17 cellular contexts compared by ENCODE assay signal in genomic region chr2:100747996-100748615, GRCh38.
DNase-seq lines count a peak whose midpoint lies in the region; ATAC-seq and TF ChIP-seq lines count a peak whose summit lies in the region.
"Had no signal": no experiment of that assay in that cellular context is flagged by ENCODE, and none has a peak within 500 bp of the region (broad histone marks: within the 10 kb centered on the region; RNA-seq: fewer than 3 reads in every experiment).

No MANE protein-coding gene starts in this region.

- peaks cover 49% of the 10 kb centered on the region for H3K4me1 ChIP-seq in GM23248 (ENCODE audit: insufficient read depth)
- no peaks in the 10 kb centered on the region for H3K4me1 ChIP-seq in trophoblast cell (ENCODE audit: control insufficient read depth in 1 of 2, insufficient read depth in 2 of 2, low read length in 2 of 2)
- H3K4me1 ChIP-seq in esophagus muscularis mucosa, result peaks cover 12 to 22% (median 15%) of the 10 kb centered on the region in 4 donors
- H3K4me1 ChIP-seq: SJCRH30 had no signal

- peak overlapping the region in 1 of 2 donors; percentile 45 for H3K27ac Mint-ChIP-seq in effector memory CD8-positive, alpha-beta T cell
- H3K27ac Mint-ChIP-seq: CD14-positive monocyte, H9 had no signal

- TF ChIP-seq CTCF in esophagus muscularis mucosa (IDR thresholded peaks at IDR 0.05), result no peak

- H3K79me2 ChIP-seq in GM23248 (ENCODE audit: insufficient read depth), result no peaks in the 10 kb centered on the region
- no peaks in the 10 kb centered on the region for H3K79me2 ChIP-seq in trophoblast cell (ENCODE audit: control insufficient read depth, insufficient read depth, low read length, poor library complexity)

- no peaks in the 10 kb centered on the region for H3K27me3 ChIP-seq in GM23248 (replicated peaks; ENCODE audit: insufficient read depth)
- H3K27me3 ChIP-seq in trophoblast cell (ENCODE audit: insufficient read depth, low read length), result no peaks in the 10 kb centered on the region
- H3K27me3 ChIP-seq in esophagus muscularis mucosa, result no peaks in the 10 kb centered on the region

- H4K8ac ChIP-seq in trophoblast cell (ENCODE audit: low read depth, low read length), result no peak overlapping the region

- no peak overlapping the region for H3K18ac ChIP-seq in trophoblast cell (ENCODE audit: low read length)

- no peak overlapping the region for H4K91ac ChIP-seq in trophoblast cell (ENCODE audit: low read depth, low read length)

- H3K79me1 ChIP-seq in trophoblast cell (ENCODE audit: low read length), result no peaks in the 10 kb centered on the region

- H3K4me2 ChIP-seq in GM23248 (ENCODE audit: unreplicated experiment) (peak overlapping the region; percentile 25), trophoblast cell (ENCODE audit: low read length) (no peak overlapping the region)

- H3K4me3 Mint-ChIP-seq in effector memory CD8-positive, alpha-beta T cell, result no peak overlapping the region
- H3K4me3 Mint-ChIP-seq: CD14-positive monocyte, H9 had no signal

- H3K4me1 Mint-ChIP-seq in effector memory CD8-positive, alpha-beta T cell (ENCODE audit: low read depth in 2 of 2), result peaks cover 8% of the 10 kb centered on the region in 2 donors

- H3K4ac ChIP-seq in trophoblast cell (ENCODE audit: low read depth, low read length), result no peak overlapping the region

- H3K9me3 ChIP-seq in GM23248 (ENCODE audit: low read depth) (no peaks in the 10 kb centered on the region), trophoblast cell (ENCODE audit: insufficient read depth, low read depth, low read length) (no peaks in the 10 kb centered on the region), esophagus muscularis mucosa (no peaks in the 10 kb centered on the region)
- H3K9me3 ChIP-seq: SJCRH30 had no signal

- H2AFZ ChIP-seq in GM23248 (no peak overlapping the region), trophoblast cell (ENCODE audit: insufficient read depth, low read length, poor library complexity) (no peak overlapping the region)

- H3K36me3 Mint-ChIP-seq in effector memory CD8-positive, alpha-beta T cell (ENCODE audit: insufficient read depth), result no peaks in the 10 kb centered on the region
- H3K36me3 Mint-ChIP-seq: CD14-positive monocyte had no signal

- no peak overlapping the region for H4K12ac ChIP-seq in trophoblast cell (ENCODE audit: low read depth, low read length)

- TF ChIP-seq POLR2A in esophagus muscularis mucosa (IDR thresholded peaks at IDR 0.05; ENCODE audit: low read depth), result no peak

- peaks cover 14% of the 10 kb centered on the region; the same call in 1 of the 2 replicates for H3F3A ChIP-seq in GM23248 (ENCODE audit: insufficient read depth)

- peak; percentile 27 for ATAC-seq in effector memory CD8-positive, alpha-beta T cell (replicated peaks)
- ATAC-seq in GM21529 (IDR thresholded peaks at IDR 0.05; ENCODE audit: unreplicated experiment), result no peak
- no peak for ATAC-seq in GM21619 (IDR thresholded peaks at IDR 0.05; ENCODE audit: unreplicated experiment)

- H3K14ac ChIP-seq in trophoblast cell (ENCODE audit: low read length), result no peak overlapping the region

- no peak overlapping the region for H3K4me3 ChIP-seq in GM23248
- H3K4me3 ChIP-seq in Jurkat, Clone E6-1 (ENCODE audit: low read length), result no peak overlapping the region
- H3K4me3 ChIP-seq in trophoblast cell (ENCODE audit: low read depth, low read length), result no peak overlapping the region
- H3K4me3 ChIP-seq in esophagus muscularis mucosa, result no peak overlapping the region
- H3K4me3 ChIP-seq: SJCRH30 had no signal

- no peak overlapping the region for H2BK12ac ChIP-seq in trophoblast cell (ENCODE audit: low read length)

- no peak overlapping the region for H2BK120ac ChIP-seq in trophoblast cell (ENCODE audit: insufficient read depth, low read length, poor library complexity)

- H3K36me3 ChIP-seq in GM23248 (ENCODE audit: low read depth) (no peaks in the 10 kb centered on the region), trophoblast cell (ENCODE audit: control insufficient read depth in 1 of 2, insufficient read depth in 2 of 2, low read length in 2 of 2) (no peaks in the 10 kb centered on the region), esophagus muscularis mucosa (no peaks in the 10 kb centered on the region)
- H3K36me3 ChIP-seq: SJCRH30 had no signal

- peaks cover 61 to 65% of the 10 kb centered on the region in 2 donors for H3K27me3 Mint-ChIP-seq in effector memory CD8-positive, alpha-beta T cell

- no peak overlapping the region for H3K27ac ChIP-seq in GM23248
- no peak overlapping the region for H3K27ac ChIP-seq in trophoblast cell (ENCODE audit: low read depth, low read length)
- no peak overlapping the region for H3K27ac ChIP-seq in esophagus muscularis mucosa (replicated peaks in 1 of 4)
- H3K27ac ChIP-seq: SJCRH30 had no signal

- no peak overlapping the region for H3K9ac ChIP-seq in GM23248
- peak overlapping the region; percentile 39 for H3K9ac ChIP-seq in trophoblast cell (ENCODE audit: low read length)

- no peak overlapping the region for H2AK5ac ChIP-seq in trophoblast cell (ENCODE audit: low read length)

- no peaks in the 10 kb centered on the region for H3K9me2 ChIP-seq in GM23248 (ENCODE audit: insufficient read depth)

- H3K23ac ChIP-seq in trophoblast cell (ENCODE audit: low read length), result no peak overlapping the region

- no peak overlapping the region for H2BK5ac ChIP-seq in trophoblast cell (ENCODE audit: low read depth, low read length, poor library complexity)

- TF ChIP-seq EP300 in esophagus muscularis mucosa (IDR thresholded peaks at IDR 0.05), result no peak

- no peaks in the 10 kb centered on the region for H3K9me3 Mint-ChIP-seq in effector memory CD8-positive, alpha-beta T cell
- H3K9me3 Mint-ChIP-seq: H9 had no signal

- H4K20me1 ChIP-seq in GM23248 (ENCODE audit: insufficient read depth), result no peaks in the 10 kb centered on the region

- in situ Hi-C loops in GM23248 (cut with MboI), result no loop called here

- intact Hi-C loops in esophagus muscularis mucosa (cut with DNase I), result no loop called here

- 81 to 90% methylated on average over 5 of the region's 5 CpGs for whole genome bisulfite sequencing in GM23248 (ENCODE audit: low coverage in 1 of 2, low lambda C conversion rate in 2 of 2, missing lambda C conversion rate in 2 of 2), 2 experiments
- no CpG with 5 or more reads among the region's 5 CpGs for WGBS in trophoblast cell (ENCODE audit: extremely low coverage, insufficient coverage, insufficient read length)
- 69% methylated on average over 3 of the region's 5 CpGs for WGBS in esophagus muscularis mucosa

- DNase-seq in GM23248 (peak; percentile 13), trophoblast cell (no peak), esophagus muscularis mucosa (ENCODE audit: extremely low spot score) (no peak)
- peak; percentile 51 for DNase-seq in Jurkat, Clone E6-1 (ENCODE audit: low read depth, low spot score)
- DNase-seq in effector memory CD8-positive, alpha-beta T cell, result no peak
- DNase-seq: AML-193, DMS 273 treated with DMSO at 0.1 percent for 48 hours, GDM1, H9, NCI-H1417 treated with DMSO at 0.1 percent for 48 hours, NCI-H187 treated with DMSO at 0.1 percent for 48 hours, NCI-H345, NCI-H524 treated with DMSO at 0.1 percent for 48 hours, SJCRH30 had no signal

Comparison
In these comparisons a context has a peak if more than half of its experiments do, and no peak if none do; other contexts are left out.
1. DNase-seq: peak in GM23248 (single experiment) and Jurkat, Clone E6-1 (single experiment); none in effector memory CD8-positive, alpha-beta T cell (0 of 3), trophoblast cell (0 of 2) and esophagus muscularis mucosa (single experiment).